ENCODE assay signal across 1 cellular context in the genomic region with DNA sequence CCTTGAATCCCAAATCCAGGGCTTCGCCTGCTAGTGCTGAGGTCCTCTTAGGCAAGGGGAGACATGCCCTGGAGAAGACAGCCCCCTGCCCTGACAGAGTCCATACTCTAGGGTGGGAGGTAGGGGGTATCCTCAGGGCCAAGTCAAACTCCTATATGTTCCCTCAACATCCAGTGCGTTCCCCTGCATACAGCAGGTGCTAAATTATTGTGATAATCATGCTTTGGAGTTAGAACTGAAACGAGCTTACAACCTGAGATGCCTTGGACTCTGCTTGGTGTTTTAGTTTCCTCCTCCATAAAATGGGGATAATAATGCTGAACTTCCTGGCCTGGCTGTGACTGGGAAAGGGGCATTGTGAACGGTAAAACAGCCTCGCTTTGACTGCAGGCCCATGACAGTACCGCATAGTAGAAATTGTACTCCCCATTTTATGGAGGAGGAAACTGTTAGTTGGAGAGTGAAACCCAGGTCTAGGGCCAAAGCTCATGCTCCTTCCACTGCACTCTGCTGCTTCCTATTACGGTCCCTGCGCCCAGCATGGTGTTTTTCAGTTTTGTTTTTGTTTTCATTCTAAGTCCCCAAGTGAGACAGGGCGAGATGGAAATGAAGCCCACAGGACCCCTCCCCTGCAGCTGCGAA.
TF ChIP-seq lines count a peak whose summit lies in the region.

No MANE protein-coding gene starts in this region.

TF ChIP-seq in SK-N-SH, 30 proteins besides CTCF, POLR2A, EP300 and RAD21 (continued from another document):
- no peak for TF ChIP-seq TEAD4 (IDR thresholded peaks at IDR 0.05; ENCODE audit: borderline replicate concordance, insufficient read depth)
- TF ChIP-seq, protein P1, sequence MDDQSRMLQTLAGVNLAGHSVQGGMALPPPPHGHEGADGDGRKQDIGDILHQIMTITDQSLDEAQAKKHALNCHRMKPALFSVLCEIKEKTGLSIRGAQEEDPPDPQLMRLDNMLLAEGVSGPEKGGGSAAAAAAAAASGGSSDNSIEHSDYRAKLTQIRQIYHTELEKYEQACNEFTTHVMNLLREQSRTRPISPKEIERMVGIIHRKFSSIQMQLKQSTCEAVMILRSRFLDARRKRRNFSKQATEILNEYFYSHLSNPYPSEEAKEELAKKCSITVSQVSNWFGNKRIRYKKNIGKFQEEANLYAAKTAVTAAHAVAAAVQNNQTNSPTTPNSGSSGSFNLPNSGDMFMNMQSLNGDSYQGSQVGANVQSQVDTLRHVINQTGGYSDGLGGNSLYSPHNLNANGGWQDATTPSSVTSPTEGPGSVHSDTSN (IDR thresholded peaks at IDR 0.05) = no peak
